Comparison of ENCODE assay signal across 8 cellular contexts in genomic region chr17:7884581-7885356, GRCh38. TPM values are rescaled to one million over a fixed set of nuclear protein-coding genes. Genes with fewer than 3 reads are reported as not detected.
DNase-seq lines count a peak whose midpoint lies in the region; ATAC-seq and TF ChIP-seq lines count a peak whose summit lies in the region.

No MANE protein-coding gene starts in this region.

- intact Hi-C loops in Panc1 (cut with micrococcal nuclease; ENCODE audit: unreplicated experiment), result no loop called here

- CTCF ChIA-PET in Panc1 (lab: Charles Lee), result no interaction called here

- DNase-seq in Panc1 (ENCODE audit: low read depth, low spot score) (no peak), NCI-H1930 (lab: John Stamatoyannopoulos, UW) (no peak), NCI-H187 treated with DMSO at 0.1 percent for 48 hours (lab: John Stamatoyannopoulos, UW) (no peak), HuH-7 (ENCODE audit: low spot score) (no peak)
- DNase-seq in stimulated activated CD8-positive, alpha-beta memory T cell treated with anti-CD3 and anti-CD28 coated beads, Interleukin-4, amount 100 ng/mL, for 4 hours (ENCODE audit: low read depth in 2 of 2, low spot score in 1 of 2), result peak; percentile 17 to 32

- no TSS peak for BruUV-seq in Panc1 (replicated peaks; lab: Mats Ljungman, UMichigan)

- in situ Hi-C loops in Panc1 (cut with HindIII; ENCODE audit: low pct_unique_long_range_greater_than_20kb, low sequenced_read_pairs), result no loop called here

- H3K36me3 ChIP-seq in Panc1 (ENCODE audit: control insufficient read depth, insufficient read depth, low read length), result peaks cover 2% of the 10 kb centered on the region; the same call in 1 of the 2 replicates

- ATAC-seq in GM19035 (IDR thresholded peaks at IDR 0.05; ENCODE audit: unreplicated experiment) (peak; percentile 9), Panc1 (no peak)

- H3K4me3 ChIP-seq in Panc1 (ENCODE audit: low read depth in 2 of 2, low read length in 2 of 2), result peak overlapping the region; percentile 63 to 77; a peak in 3 of 4 replicates

- no peaks in the 10 kb centered on the region for H3K9me3 ChIP-seq in Panc1 (ENCODE audit: control insufficient read depth, insufficient read depth, low read depth, low read length)

- H3K27me3 ChIP-seq in Panc1 (ENCODE audit: control insufficient read depth, insufficient read depth, low read length) (no peaks in the 10 kb centered on the region), layer of hippocampus (ENCODE audit: control insufficient read depth, insufficient read depth, low read length) (no peaks in the 10 kb centered on the region)

- no peak overlapping the region for H3K27ac ChIP-seq in Panc1 (ENCODE audit: low read length)
- peak overlapping the region; percentile 86 for H3K27ac ChIP-seq in angular gyrus (ENCODE audit: low read depth, low read length)
- peak overlapping the region; percentile 93 for H3K27ac ChIP-seq in layer of hippocampus (ENCODE audit: low read depth, low read length)

- POLR2A ChIA-PET in Panc1 (lab: Charles Lee), result interaction anchor here (0.7 kb wide), 1 partner anchor 21 kb away, joined by 10 read pairs; no protein-coding TSS in a partner anchor

- H3K4me1 ChIP-seq in Panc1 (ENCODE audit: control insufficient read depth, insufficient read depth, low read length), result peaks cover 33% of the 10 kb centered on the region

- no peak for TF ChIP-seq CTCF in Panc1 (IDR thresholded peaks at IDR 0.05)

RNA-seq across cellular contexts. Expression of gene CHD3, which starts 3.8 kb away (rescaled TPM):
- total RNA-seq in Panc1 (2021; ENCODE audit: unreplicated experiment), result 84.6 TPM
- 113 TPM for polyA plus RNA-seq in Panc1 (2012; ENCODE audit: insufficient read length)

RNA-seq across cellular contexts. Expression of gene CYB5D1, which starts 27.0 kb away (rescaled TPM):
- 8.6 TPM for total RNA-seq in Panc1 (2021; ENCODE audit: unreplicated experiment)
- 9.2 TPM for polyA plus RNA-seq in Panc1 (2012; ENCODE audit: insufficient read length)

RNA-seq across cellular contexts. Expression of gene NAA38, which starts 27.4 kb away (rescaled TPM):
- 75.2 TPM for total RNA-seq in Panc1 (2021; ENCODE audit: unreplicated experiment)
- polyA plus RNA-seq in Panc1 (2012; ENCODE audit: insufficient read length), result 176 TPM

RNA-seq across cellular contexts. Expression of gene TMEM88, which starts 29.9 kb away (rescaled TPM):
- 1.6 TPM for total RNA-seq in Panc1 (2021; ENCODE audit: unreplicated experiment)
- 1.1 TPM for polyA plus RNA-seq in Panc1 (2012; ENCODE audit: insufficient read length)

RNA-seq across cellular contexts. Expression of gene RNF227, which starts 31.3 kb away (rescaled TPM):
- total RNA-seq in Panc1 (2021; ENCODE audit: unreplicated experiment), result 2.6 TPM
- 3.6 TPM for polyA plus RNA-seq in Panc1 (2012; ENCODE audit: insufficient read length)

Comparison
In these comparisons a context has a peak if more than half of its experiments do, and no peak if none do; other contexts are left out.
1. DNase-seq: peak in stimulated activated CD8-positive, alpha-beta memory T cell treated with anti-CD3 and anti-CD28 coated beads, Interleukin-4, amount 100 ng/mL, for 4 hours (2 of 2); none in Panc1 (single experiment), NCI-H1930 (0 of 2), NCI-H187 treated with DMSO at 0.1 percent for 48 hours (single experiment) and HuH-7 (single experiment).